In genomic region chr6:40378725-40379074, GRCh38 we compare ENCODE assay signal across 19 cellular contexts.
"Had no signal": no experiment of that assay in that cellular context is flagged by ENCODE, and none has a peak within 500 bp of the region (broad histone marks: within the 10 kb centered on the region; RNA-seq: fewer than 3 reads in every experiment).

No MANE protein-coding gene starts in this region.

- H3K27me3 Mint-ChIP-seq: stimulated activated naive CD8-positive, alpha-beta T cell treated with anti-CD3 and anti-CD28 coated beads, Interleukin-15, amount 100 ng/mL, for 72 hours had no signal

- H3K36me3 Mint-ChIP-seq: memory B cell, natural killer cell, neural progenitor cell had no signal

- H3K9me3 Mint-ChIP-seq: memory B cell, natural killer cell, neural progenitor cell had no signal

- H3K27ac Mint-ChIP-seq: memory B cell, natural killer cell, neural progenitor cell had no signal

- DNase-seq: dermis blood vessel endothelial cell; effector memory CD4-positive, alpha-beta T cell; esophagus squamous epithelium; foreskin melanocyte; glutamatergic neuron; hypothalamus; kidney; natural killer cell; ovary; psoas muscle; right cardiac atrium; spleen; stimulated activated naive CD4-positive, alpha-beta T cell; stimulated activated naive CD8-positive, alpha-beta T cell treated with anti-CD3 and anti-CD28 coated beads, Interleukin-15, amount 100 ng/mL, for 72 hours; thyroid gland; trophoblast cell had no signal

- H3K4me3 Mint-ChIP-seq: memory B cell; natural killer cell; neural progenitor cell; stimulated activated naive CD8-positive, alpha-beta T cell treated with anti-CD3 and anti-CD28 coated beads, Interleukin-15, amount 100 ng/mL, for 72 hours had no signal

- ATAC-seq: left lobe of liver; natural killer cell; right cardiac atrium; stimulated activated naive CD8-positive, alpha-beta T cell treated with anti-CD3 and anti-CD28 coated beads, Interleukin-15, amount 100 ng/mL, for 72 hours had no signal

- H3K4me1 Mint-ChIP-seq: memory B cell; neural progenitor cell; stimulated activated naive CD8-positive, alpha-beta T cell treated with anti-CD3 and anti-CD28 coated beads, Interleukin-15, amount 100 ng/mL, for 72 hours had no signal
